In the genomic region with DNA sequence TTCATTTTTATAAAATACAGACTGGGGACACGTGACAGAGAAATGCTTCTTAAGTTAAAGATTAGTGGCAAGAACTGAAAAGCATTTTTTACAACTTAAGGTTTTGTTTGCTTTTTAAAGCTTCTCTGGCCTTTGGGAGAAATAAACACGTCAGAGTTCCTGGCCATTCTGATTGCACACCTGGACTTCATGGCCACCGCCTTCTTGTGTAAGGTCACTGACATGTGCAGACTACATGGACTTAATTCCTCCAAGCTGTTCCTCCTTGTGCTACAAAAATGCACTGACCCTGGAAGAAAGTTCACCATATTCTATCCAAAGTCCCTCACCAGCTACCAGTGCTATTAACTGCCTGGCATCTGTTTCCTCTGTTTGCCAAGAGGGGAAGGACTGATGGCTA, we compare ENCODE assay signal across 27 cellular contexts. TPM values are rescaled to one million over a fixed set of nuclear protein-coding genes. Genes with fewer than 3 reads are reported as not detected.
A peak's percentile ranks its signal among the peaks of the same experiment; 100 is the strongest.
DNase-seq lines count a peak whose midpoint lies in the region; ATAC-seq, FAIRE-seq and TF ChIP-seq lines count a peak whose summit lies in the region.
"Had no signal": no experiment of that assay in that cellular context is flagged by ENCODE, and none has a peak within 500 bp of the region (broad histone marks: within the 10 kb centered on the region; RNA-seq: fewer than 3 reads in every experiment).

No MANE protein-coding gene starts in this region.

- peak overlapping the region; percentile 30 for H2AFZ ChIP-seq in K562 (ENCODE audit: low read depth, low read length)

- POLR2A ChIA-PET in K562 (lab: Yijun Ruan, JAX), result interaction anchor here (0.8 to 1.4 kb wide), 2 partner anchors 8 to 53 kb away, joined by 3 to 4 read pairs; no protein-coding TSS in a partner anchor
- POLR2A ChIA-PET in WTC11 (lab: Charles Lee), result no interaction called here
- POLR2A ChIA-PET in A673 (lab: Charles Lee; ENCODE audit: low non-redundant PET), result interaction anchor here (0.7 kb wide), 1 partner anchor 57 kb away, joined by 3 read pairs; no protein-coding TSS in a partner anchor

- H3K9me3 Mint-ChIP-seq in WTC11, result no peaks in the 10 kb centered on the region
- H3K9me3 Mint-ChIP-seq: activated CD4-positive, alpha-beta T cell treated with anti-CD3 and anti-CD28 coated beads, Interleukin-2, amount 10 ng/mL, durations not matched to agents 24 days and 14 days; activated naive CD8-positive, alpha-beta T cell treated with anti-CD3 and anti-CD28 coated beads, Interleukin-2, amount 10 ng/mL, durations not matched to agents 7 days and 5 days; activated T-cell treated with anti-CD3 and anti-CD28 coated beads, Interleukin-2, amount 50 U/mL, for 24 hours; central memory CD8-positive, alpha-beta T cell; IgD-negative memory B cell; stimulated activated naive CD8-positive, alpha-beta T cell treated with anti-CD3 and anti-CD28 coated beads, Interleukin-15, amount 100 ng/mL, for 72 hours had no signal

- no peaks in the 10 kb centered on the region for H3K9me1 ChIP-seq in K562 (ENCODE audit: control insufficient read depth, insufficient read depth, low read length)

- no peak for TF ChIP-seq RAD21 in K562 (CRISPR knock-in tag; conservative IDR thresholded peaks at IDR 0.05 in 1 of 2, IDR thresholded peaks at IDR 0.05 in 1 of 2)

- H3K4me1 Mint-ChIP-seq in WTC11, result peaks cover 43% of the 10 kb centered on the region

- H3K4me2 ChIP-seq in K562 (ENCODE audit: insufficient read depth, low read length), result no peak overlapping the region

- CTCF ChIA-PET in K562 (lab: Yijun Ruan, JAX; ENCODE audit: low intra/inter-chr PET ratio) (no interaction called here), WTC11 (lab: Charles Lee) (interaction anchor here (0.8 to 1.4 kb wide), 5 partner anchors 13 to 209 kb away, joined by 3 to 6 read pairs (median 3); no protein-coding TSS in a partner anchor), A673 (lab: Charles Lee) (no interaction called here)

- H3K4me1 ChIP-seq in K562 (replicated peaks in 1 of 2; ENCODE audit: control insufficient read depth in 2 of 2, insufficient read depth in 2 of 2, low read length in 2 of 2), result peaks cover 18 to 27% of the 10 kb centered on the region in 2 experiments; a peak in 4 of 5 replicates
- H3K4me1 ChIP-seq in pancreas, result peaks cover 7 to 26% (median 21%) of the 10 kb centered on the region in 3 donors
- H3K4me1 ChIP-seq in A673 (ENCODE audit: insufficient read depth, low read length, poor library complexity, severe bottlenecking), result peaks cover 31% of the 10 kb centered on the region

- TF ChIP-seq EP300 in K562 (IDR thresholded peaks at IDR 0.05; ENCODE audit: low read length), result no peak

- no peak overlapping the region for H3K4me3 ChIP-seq in K562
- no peak overlapping the region for H3K4me3 ChIP-seq in pancreas
- no peak overlapping the region for H3K4me3 ChIP-seq in A673 (ENCODE audit: low read depth, low read length, poor library complexity, severe bottlenecking)
- H3K4me3 ChIP-seq: skin epidermis had no signal

- 73% methylated on average over 3 of the region's 3 CpGs for WGBS in K562 (ENCODE audit: insufficient coverage, low coverage, missing lambda C conversion rate)
- 16 to 17% methylated on average over 3 of the region's 3 CpGs for WGBS in pancreas, 2 donors

- H3K9ac ChIP-seq in K562 (ENCODE audit: insufficient read depth in 1 of 2, low read depth in 2 of 2, low read length in 2 of 2), result no peak overlapping the region

- H3K9me3 ChIP-seq in K562 (replicated peaks; ENCODE audit: control insufficient read depth, insufficient read depth, low read depth, low read length) (no peaks in the 10 kb centered on the region), pancreas (no peaks in the 10 kb centered on the region), A673 (ENCODE audit: low read depth, low read length, poor library complexity, severe bottlenecking) (no peaks in the 10 kb centered on the region)
- H3K9me3 ChIP-seq: neutrophil had no signal

- H3K4me3 Mint-ChIP-seq in WTC11, result no peak overlapping the region
- H3K4me3 Mint-ChIP-seq: activated CD4-positive, alpha-beta T cell treated with anti-CD3 and anti-CD28 coated beads, Interleukin-2, amount 10 ng/mL, durations not matched to agents 24 days and 14 days; activated naive CD8-positive, alpha-beta T cell treated with anti-CD3 and anti-CD28 coated beads, Interleukin-2, amount 10 ng/mL, durations not matched to agents 7 days and 5 days; activated T-cell treated with anti-CD3 and anti-CD28 coated beads, Interleukin-2, amount 50 U/mL, for 24 hours; central memory CD8-positive, alpha-beta T cell; IgD-negative memory B cell; stimulated activated naive CD8-positive, alpha-beta T cell treated with anti-CD3 and anti-CD28 coated beads, Interleukin-15, amount 100 ng/mL, for 72 hours had no signal

- BruUV-seq in K562 (replicated peaks; lab: Mats Ljungman, UMichigan) (no TSS peak), A673 (replicated peaks; lab: Mats Ljungman, UMichigan) (no TSS peak)

- no peak for ATAC-seq in K562
- ATAC-seq in left colon, result peak; percentile 80
- ATAC-seq in pancreas, result peak; percentile 77 to 86 (median 81)
- ATAC-seq in WTC11, result no peak
- no peak for ATAC-seq in HG02884 (IDR thresholded peaks at IDR 0.05; ENCODE audit: unreplicated experiment)
- ATAC-seq: stimulated activated naive CD8-positive, alpha-beta T cell treated with anti-CD3 and anti-CD28 coated beads, Interleukin-15, amount 100 ng/mL, for 72 hours had no signal

- H3K27ac ChIP-seq in K562 (ENCODE audit: extremely low read depth, low read depth, low read length) (no peak overlapping the region), pancreas (peak overlapping the region in 2 of 4 donors; percentile 7 to 14), A673 (ENCODE audit: low read depth, low read length, poor library complexity, severe bottlenecking) (no peak overlapping the region)
- H3K27ac ChIP-seq: neutrophil, skin epidermis, WERI-Rb-1 had no signal

- H3K27me3 ChIP-seq in K562 (ENCODE audit: control insufficient read depth in 2 of 2, insufficient read depth in 2 of 2, low read length in 2 of 2), result no peaks in the 10 kb centered on the region
- no peaks in the 10 kb centered on the region for H3K27me3 ChIP-seq in pancreas
- no peaks in the 10 kb centered on the region for H3K27me3 ChIP-seq in A673 (replicated peaks; ENCODE audit: insufficient read depth, low read depth, low read length, poor library complexity)
- H3K27me3 ChIP-seq: neutrophil had no signal

- H3K79me2 ChIP-seq in K562 (ENCODE audit: control insufficient read depth, insufficient read depth, low read length), result no peaks in the 10 kb centered on the region

- H4K20me1 ChIP-seq in K562 (replicated peaks; ENCODE audit: control insufficient read depth, insufficient read depth, low read length), result no peaks in the 10 kb centered on the region

- TF ChIP-seq POLR2A in K562 (conservative IDR thresholded peaks at IDR 0.05), result no peak

- intact Hi-C loops in K562 (cut with micrococcal nuclease), result no loop called here
- intact Hi-C loops in left colon (cut with DNase I, micrococcal nuclease), result no loop called here
- intact Hi-C loops in pancreas (cut with DNase I), result no loop called here
- intact Hi-C loops in A673 (cut with micrococcal nuclease; ENCODE audit: unreplicated experiment), result no loop called here
- intact Hi-C loops in posterior cingulate gyrus (cut with DNase I), result no loop called here

- DNase-seq in DMS 273 treated with DMSO at 0.1 percent for 48 hours (lab: John Stamatoyannopoulos, UW), result peak; percentile 65
- no peak for DNase-seq in K562 (ENCODE audit: extremely low read depth in 1 of 4, low spot score in 3 of 4)
- DNase-seq in left colon, result peak in 1 of 2 donors; percentile 64
- DNase-seq in pancreas, result peak in 3 of 6 donors; percentile 27 to 54 (median 35)
- no peak for DNase-seq in WTC11 (ENCODE audit: low spot score)
- no peak for DNase-seq in A673 (ENCODE audit: low spot score)
- DNase-seq in posterior cingulate gyrus, result no peak
- DNase-seq: activated CD4-positive, alpha-beta T cell treated with anti-CD3 and anti-CD28 coated beads, Interleukin-2, amount 10 ng/mL, durations not matched to agents 24 days and 14 days; activated gamma-delta T cell; activated naive CD8-positive, alpha-beta T cell treated with anti-CD3 and anti-CD28 coated beads, Interleukin-2, amount 10 ng/mL, durations not matched to agents 7 days and 5 days; activated T-cell treated with anti-CD3 and anti-CD28 coated beads, Interleukin-2, amount 50 U/mL, for 24 hours; DMS79; GF-D8; H7; NCI-H1105; NCI-H2029; NCI-H226; NCI-H748 treated with DMSO at 0.1 percent for 48 hours; stimulated activated CD8-positive, alpha-beta memory T cell treated with anti-CD3 and anti-CD28 coated beads, Interleukin-4, amount 100 ng/mL, for 48 hours; stimulated activated naive CD8-positive, alpha-beta T cell treated with anti-CD3 and anti-CD28 coated beads, Interleukin-15, amount 100 ng/mL, for 72 hours; trophoblast cell; WERI-Rb-1 had no signal

- H3K36me3 ChIP-seq in K562 (ENCODE audit: control insufficient read depth, insufficient read depth, low read length) (no peaks in the 10 kb centered on the region), pancreas (no peaks in the 10 kb centered on the region), A673 (ENCODE audit: insufficient read depth, low read length, poor library complexity, severe bottlenecking) (no peaks in the 10 kb centered on the region)
- H3K36me3 ChIP-seq: neutrophil, WERI-Rb-1 had no signal

- TF ChIP-seq CTCF in K562 (IDR thresholded peaks at IDR 0.05 in 2 of 3, conservative IDR thresholded peaks at IDR 0.05 in 1 of 3; ENCODE audit: insufficient read depth in 2 of 3, low read depth in 1 of 3, low read length in 3 of 3) (no peak), pancreas (IDR thresholded peaks at IDR 0.05) (no peak), WTC11 (IDR thresholded peaks at IDR 0.05) (no peak), A673 (conservative IDR thresholded peaks at IDR 0.05; ENCODE audit: low read depth, low read length) (no peak)

- no peak overlapping the region for H3K27ac Mint-ChIP-seq in WTC11
- H3K27ac Mint-ChIP-seq: activated CD4-positive, alpha-beta T cell treated with anti-CD3 and anti-CD28 coated beads, Interleukin-2, amount 10 ng/mL, durations not matched to agents 24 days and 14 days; activated naive CD8-positive, alpha-beta T cell treated with anti-CD3 and anti-CD28 coated beads, Interleukin-2, amount 10 ng/mL, durations not matched to agents 7 days and 5 days; activated T-cell treated with anti-CD3 and anti-CD28 coated beads, Interleukin-2, amount 50 U/mL, for 24 hours; stimulated activated naive CD8-positive, alpha-beta T cell treated with anti-CD3 and anti-CD28 coated beads, Interleukin-15, amount 100 ng/mL, for 72 hours had no signal

- no peak for FAIRE-seq in K562 (lab: Jason Lieb, UNC)
- no peak for FAIRE-seq in pancreas (lab: Jason Lieb, UNC)

- H3K36me3 Mint-ChIP-seq in WTC11, result no peaks in the 10 kb centered on the region
- H3K36me3 Mint-ChIP-seq: activated naive CD8-positive, alpha-beta T cell treated with anti-CD3 and anti-CD28 coated beads, Interleukin-2, amount 10 ng/mL, durations not matched to agents 7 days and 5 days had no signal

- peaks cover 12% of the 10 kb centered on the region for H3K27me3 Mint-ChIP-seq in WTC11 (ENCODE audit: low read depth)

- in situ Hi-C loops in K562 (cut with MboI), result no loop called here

RNA-seq across cellular contexts. Expression of a gene that starts 56.1 kb away (rescaled TPM):
- 90.8 and 102 TPM in 2 replicates for total RNA-seq in K562 (2011; cell fraction: chromatin; rRNA removed; ENCODE audit: low replicate concordance)
- total RNA-seq in K562 (2011; cell fraction: nucleolus; rRNA removed), result 107 and 116 TPM in 2 replicates
- 70.0 and 72.2 TPM in 2 replicates for total RNA-seq in K562 (2011; cell fraction: nucleoplasm; rRNA removed)
- total RNA-seq in K562 (2014; rRNA removed) (124 and 128 TPM in 2 replicates), K562 (2014; rRNA removed; fragmentation: Illumina TruSeq; extraction: Trizol) (47.2 and 53.9 TPM in 2 replicates), K562 (2015; rRNA removed; fragmentation: Illumina TruSeq; extraction: Trizol) (35.6 and 36.3 TPM in 2 replicates), K562 (2021) (131 and 156 TPM in 2 replicates), left colon (10 to 100 TPM; 43.4 to 49.7 TPM), pancreas (10 to 100 TPM in 5 of 6 donors, 1 to 10 TPM in 1; 7.9 to 16.9 (median 12.7) TPM), WTC11 (2021) (20.8 to 34.5 TPM (median 24.0 TPM) in 3 replicates), A673 (2021) (34.7 and 39.7 TPM in 2 replicates)
- polyA plus RNA-seq in K562 (2011; rRNA removed) (62.1 and 67.7 TPM in 2 replicates), K562 (2014; fragmentation: Illumina TruSeq; extraction: Trizol) (70.7 and 71.9 TPM in 2 replicates), K562 (2014; fragmentation: Nextera tagmentation; extraction: Ambion mirVana) (10 to 100 TPM; 21.3 to 22.4 TPM), K562 (2014; rRNA removed) (118 and 142 TPM in 2 replicates), pancreas (10 to 100 TPM; 16.1 to 17.3 TPM)
- polyA plus RNA-seq in K562 (2011; cell fraction: cytosol; rRNA removed), result 70.5 and 81.1 TPM in 2 replicates
- 121 and 179 TPM in 2 replicates for polyA plus RNA-seq in K562 (2011; cell fraction: nucleus; rRNA removed)
- polyA plus RNA-seq in K562 (2012), result 105 and 115 TPM in 2 replicates
- polyA minus RNA-seq in K562 (2011; rRNA and poly(A)+ RNA removed), result 20.1 and 28.5 TPM in 2 replicates
- 39.4 and 64.1 TPM in 2 replicates for polyA minus RNA-seq in K562 (2011; cell fraction: cytosol; rRNA and poly(A)+ RNA removed)
- polyA minus RNA-seq in K562 (2011; cell fraction: nucleus; rRNA and poly(A)+ RNA removed), result 113 and 146 TPM in 2 replicates

Comparison
In these comparisons a context has a peak if more than half of its experiments do, and no peak if none do; other contexts are left out.
1. ATAC-seq: peak in left colon (single experiment) and pancreas (4 of 4); none in K562 (single experiment), WTC11 (single experiment) and HG02884 (single experiment).